In the genomic region with DNA sequence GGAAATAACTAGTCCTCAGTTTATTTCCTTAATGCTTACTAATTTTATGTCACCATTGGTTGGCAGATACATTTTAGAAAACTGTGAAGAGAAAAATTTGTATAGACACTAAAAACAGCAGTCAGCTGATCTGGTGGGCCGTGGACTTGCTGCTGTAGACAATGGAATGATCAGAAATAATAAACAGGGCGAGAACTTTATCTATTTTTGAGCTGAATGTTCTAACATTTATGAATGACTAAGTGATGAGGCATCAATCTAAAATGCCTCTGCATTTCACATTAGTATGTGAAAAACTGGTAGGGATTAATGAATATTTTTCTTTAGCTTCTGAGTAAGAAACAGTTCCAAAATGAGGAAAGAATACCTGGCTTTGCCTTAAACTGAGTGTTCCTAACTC, we compare ENCODE assay signal across 22 cellular contexts. TPM values are rescaled to one million over a fixed set of nuclear protein-coding genes. Genes with fewer than 3 reads are reported as not detected.
A peak's percentile ranks its signal among the peaks of the same experiment; 100 is the strongest.
DNase-seq lines count a peak whose midpoint lies in the region; ATAC-seq and TF ChIP-seq lines count a peak whose summit lies in the region.
"Had no signal": no experiment of that assay in that cellular context is flagged by ENCODE, and none has a peak within 500 bp of the region (broad histone marks: within the 10 kb centered on the region; RNA-seq: fewer than 3 reads in every experiment).

No MANE protein-coding gene starts in this region.

- H3K9ac ChIP-seq in MM.1S (ENCODE audit: low read length), result no peak overlapping the region

- H3K9me3 ChIP-seq in SJSA1 (replicated peaks), result no peaks in the 10 kb centered on the region
- no peaks in the 10 kb centered on the region for H3K9me3 ChIP-seq in body of pancreas
- H3K9me3 ChIP-seq in MM.1S (replicated peaks; ENCODE audit: insufficient read depth, low read length), result no peaks in the 10 kb centered on the region
- H3K9me3 ChIP-seq: tibial artery had no signal

- TF ChIP-seq CTCF in fibroblast of mammary gland (conservative IDR thresholded peaks at IDR 0.05; ENCODE audit: control insufficient read depth, insufficient read depth, low read depth, low read length) (no peak), body of pancreas (IDR thresholded peaks at IDR 0.05) (no peak), MM.1S (IDR thresholded peaks at IDR 0.05; ENCODE audit: low read length) (no peak)

- H3K4me1 ChIP-seq in SJSA1 (replicated peaks) (peaks cover 52% of the 10 kb centered on the region), body of pancreas (no peaks in the 10 kb centered on the region), MM.1S (ENCODE audit: low read length) (0 out of 2 replicates have a peak, but pooled peaks cover 5% of the 10 kb centered on the region)
- H3K4me1 ChIP-seq: tibial artery had no signal

- TF ChIP-seq POLR2A in body of pancreas (IDR thresholded peaks at IDR 0.05), result no peak

- no peaks in the 10 kb centered on the region for H3K9me2 ChIP-seq in MM.1S (replicated peaks; ENCODE audit: insufficient read depth, low read length)

- H3K79me2 ChIP-seq in MM.1S (ENCODE audit: low read length), result no peaks in the 10 kb centered on the region

- H4K20me1 ChIP-seq in MM.1S (ENCODE audit: insufficient read depth, low read length), result no peaks in the 10 kb centered on the region

- ATAC-seq in HG03159 (IDR thresholded peaks at IDR 0.05; ENCODE audit: unreplicated experiment), result no peak
- no peak for ATAC-seq in body of pancreas
- ATAC-seq in HG03025 (IDR thresholded peaks at IDR 0.05; ENCODE audit: low FRiP score, unreplicated experiment), result no peak
- ATAC-seq: activated CD8-positive, alpha-beta memory T cell treated with anti-CD3 and anti-CD28 coated beads, Interleukin-2, amount 10 ng/mL, durations not matched to agents 7 days and 5 days; left lobe of liver had no signal

- H3K36me3 ChIP-seq in SJSA1, result no peaks in the 10 kb centered on the region
- H3K36me3 ChIP-seq in body of pancreas (replicated peaks in 1 of 2; ENCODE audit: insufficient read depth in 1 of 2, low read depth in 2 of 2), result no peaks in the 10 kb centered on the region
- no peaks in the 10 kb centered on the region for H3K36me3 ChIP-seq in MM.1S (replicated peaks; ENCODE audit: insufficient read depth, low read length)
- H3K36me3 ChIP-seq: tibial artery had no signal

- intact Hi-C loops in body of pancreas (cut with DNase I), result no loop called here

- H3K27ac ChIP-seq in SJSA1 (peak overlapping the region; percentile 99), body of pancreas (no peak overlapping the region), MM.1S (ENCODE audit: low read length) (no peak overlapping the region)
- H3K27ac ChIP-seq: tibial artery had no signal

- no peak overlapping the region for H3K4me2 ChIP-seq in MM.1S (ENCODE audit: low read depth, low read length)
- H3K4me2 ChIP-seq: smooth muscle cell had no signal

- H3K4me3 ChIP-seq in SJSA1, result no peak overlapping the region
- no peak overlapping the region for H3K4me3 ChIP-seq in fibroblast of mammary gland (ENCODE audit: control insufficient read depth, low read depth, low read length)
- H3K4me3 ChIP-seq in body of pancreas, result no peak overlapping the region
- H3K4me3 ChIP-seq in MM.1S (ENCODE audit: low read length), result no peak overlapping the region
- H3K4me3 ChIP-seq: smooth muscle cell, tibial artery had no signal

- H3K27me3 ChIP-seq in SJSA1 (replicated peaks) (no peaks in the 10 kb centered on the region), body of pancreas (no peaks in the 10 kb centered on the region), MM.1S (replicated peaks; ENCODE audit: insufficient read depth, low read length) (no peaks in the 10 kb centered on the region)
- H3K27me3 ChIP-seq: tibial artery had no signal

- no peaks in the 10 kb centered on the region for H3F3A ChIP-seq in MM.1S (ENCODE audit: insufficient read depth, low read length)

- no peak overlapping the region for H2AFZ ChIP-seq in MM.1S (ENCODE audit: low read length)

- 25 to 26% methylated on average over 2 of the region's 2 CpGs for WGBS in body of pancreas, 2 donors

- DNase-seq in ELR (ENCODE audit: low read depth), result peak; percentile 2
- DNase-seq in SJSA1 (ENCODE audit: low read depth in 1 of 2, low spot score in 2 of 2), result peak; percentile 64 to 84
- DNase-seq in fibroblast of mammary gland (ENCODE audit: low read depth), result peak; percentile 2
- peak; percentile 11 for DNase-seq in renal cortical epithelial cell (ENCODE audit: low read depth)
- DNase-seq in body of pancreas, result no peak
- DNase-seq in MM.1S, result no peak
- DNase-seq: activated CD4-positive, alpha-beta T cell treated with anti-CD3 and anti-CD28 coated beads for 4 hours; activated CD8-positive, alpha-beta memory T cell treated with anti-CD3 and anti-CD28 coated beads, Interleukin-2, amount 10 ng/mL, durations not matched to agents 7 days and 5 days; activated naive CD8-positive, alpha-beta T cell treated with anti-CD3 and anti-CD28 coated beads, Interleukin-2, amount 10 ng/mL, durations not matched to agents 7 days and 5 days; CD8-positive, alpha-beta memory T cell; DMS79 treated with DMSO at 0.1 percent for 48 hours; erythroblast; NCI-H1417 treated with DMSO at 0.1 percent for 48 hours; NCI-H748 treated with DMSO at 0.1 percent for 48 hours; SIG-M5; stimulated activated CD4-positive, alpha-beta T cell treated with anti-CD3 and anti-CD28 coated beads, Interleukin-4, amount 100 ng/mL, for 24 hours; tibial artery had no signal

RNA-seq across cellular contexts. Expression of gene PKP2, which starts 24.8 kb away (rescaled TPM):
- total RNA-seq in SJSA1 (2014; rRNA removed; shearing (Covaris generic)), result 28.6 and 29.9 TPM in 2 replicates
- 9.9 and 10.7 TPM in 2 replicates for total RNA-seq in renal cortical epithelial cell
- 10 to 100 TPM in 1 of 2 donors, 1 to 10 TPM in 1; 6.9 to 31.9 TPM for total RNA-seq in body of pancreas
- total RNA-seq: activated CD8-positive, alpha-beta memory T cell treated with anti-CD3 and anti-CD28 coated beads, Interleukin-2, amount 10 ng/mL, durations not matched to agents 7 days and 5 days; T-helper 1 cell treated with Interleukin-12 subunit alpha and Interleukin-12 subunit beta and Interleukin-4 antibody, amounts not matched to agents 30 ng/mL and 1 ng/mL, for 36 hours had no signal

Comparison
In these comparisons a context has a peak if more than half of its experiments do, and no peak if none do; other contexts are left out.
1. DNase-seq: peak in ELR (single experiment), SJSA1 (2 of 2), fibroblast of mammary gland (single experiment) and renal cortical epithelial cell (single experiment); none in body of pancreas (0 of 4) and MM.1S (single experiment).